ENCODE assay signal across 1 cellular context in genomic region chr22:42786606-42787356, GRCh38.
TF ChIP-seq lines count a peak whose summit lies in the region.

No MANE protein-coding gene starts in this region.

TF ChIP-seq in IMR-90, 13 proteins besides CTCF, POLR2A, EP300 and RAD21 (continued from another document):
- TF ChIP-seq MXI1 (IDR thresholded peaks at IDR 0.05; ENCODE audit: borderline replicate concordance, low read depth, low read length) (no peak), SMC3 (IDR thresholded peaks at IDR 0.05; ENCODE audit: low read depth, low read length) (no peak), ELK1 (IDR thresholded peaks at IDR 0.05; ENCODE audit: borderline replicate concordance, low read depth, low read length) (no peak), RCOR1 (IDR thresholded peaks at IDR 0.05; ENCODE audit: insufficient replicate concordance, low read length) (no peak)
